1 cellular context compared by ENCODE assay signal in genomic region chr2:224948005-224948404, GRCh38.
TF ChIP-seq lines count a peak whose summit lies in the region.

No MANE protein-coding gene starts in this region.

TF ChIP-seq in GM12878, 131 proteins besides CTCF, POLR2A, EP300 and RAD21:
- TF ChIP-seq ZBTB11 (CRISPR knock-in tag; IDR thresholded peaks at IDR 0.05) (no peak), TBL1XR1 (IDR thresholded peaks at IDR 0.05; ENCODE audit: low read depth, low read length) (no peak), SPI1 (IDR thresholded peaks at IDR 0.05; ENCODE audit: borderline replicate concordance, insufficient read depth, low read depth, low read length) (no peak), CUX1 (IDR thresholded peaks at IDR 0.05; ENCODE audit: insufficient replicate concordance, low read depth, low read length) (no peak), NFIC (IDR thresholded peaks at IDR 0.05; ENCODE audit: low read depth, low read length) (no peak), JUND (IDR thresholded peaks at IDR 0.05; ENCODE audit: low read depth, low read length) (no peak), HDAC6 (IDR thresholded peaks at IDR 0.05; ENCODE audit: unreplicated experiment) (no peak), PML (IDR thresholded peaks at IDR 0.05; ENCODE audit: low read length) (no peak), MEF2A (IDR thresholded peaks at IDR 0.05; ENCODE audit: insufficient read depth, low read depth, low read length) (no peak), IKZF1 (conservative IDR thresholded peaks at IDR 0.05) (no peak), SUPT20H (IDR thresholded peaks at IDR 0.05; ENCODE audit: borderline replicate concordance, control insufficient read depth, low read depth, low read length) (no peak), ZBTB4 (CRISPR knock-in tag; IDR thresholded peaks at IDR 0.05) (no peak), MXI1 (IDR thresholded peaks at IDR 0.05; ENCODE audit: low read depth, low read length) (no peak), ZNF274 (IDR thresholded peaks at IDR 0.05; ENCODE audit: insufficient read depth, insufficient read length) (no peak), KLF5 (IDR thresholded peaks at IDR 0.05; ENCODE audit: partially characterized antibody) (no peak), TCF12 (IDR thresholded peaks at IDR 0.05; ENCODE audit: low read depth, low read length) (no peak), MAX (IDR thresholded peaks at IDR 0.05; ENCODE audit: low read depth, low read length) (no peak), ZZZ3 (IDR thresholded peaks at IDR 0.05; ENCODE audit: control insufficient read depth, insufficient read length, low read depth) (no peak)
TF ChIP-seq in GM12878: peak in this region for 0.
